In the genomic region with DNA sequence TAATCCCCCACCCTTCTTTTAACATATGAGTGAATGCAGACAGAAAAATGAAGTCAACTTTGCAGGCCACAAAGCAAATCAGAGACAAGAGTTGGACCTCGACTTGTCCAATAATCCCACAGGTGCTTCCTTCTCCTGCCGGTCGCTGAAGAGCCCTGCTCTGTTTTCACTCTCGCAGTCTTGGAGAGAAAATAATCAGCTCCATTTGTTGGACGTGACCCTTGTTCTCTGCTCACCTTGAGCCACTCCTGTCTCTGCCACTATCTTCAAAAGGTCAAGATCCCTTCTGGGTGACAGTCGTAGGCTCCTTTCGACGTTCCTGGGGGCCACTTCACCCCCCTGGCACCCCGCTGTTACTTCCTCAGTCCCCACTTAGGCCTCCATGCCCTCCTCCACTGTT, we compare ENCODE assay signal across 19 cellular contexts. TPM values are rescaled to one million over a fixed set of nuclear protein-coding genes. Genes with fewer than 3 reads are reported as not detected.
DNase-seq lines count a peak whose midpoint lies in the region; ATAC-seq, FAIRE-seq and TF ChIP-seq lines count a peak whose summit lies in the region.
"Had no signal": no experiment of that assay in that cellular context is flagged by ENCODE, and none has a peak within 500 bp of the region (broad histone marks: within the 10 kb centered on the region; RNA-seq: fewer than 3 reads in every experiment).

No MANE protein-coding gene starts in this region.

- POLR2A ChIA-PET in IMR-90 (lab: Charles Lee; ENCODE audit: unreplicated experiment), result no interaction called here

- TF ChIP-seq POLR2A in IMR-90 (IDR thresholded peaks at IDR 0.05; ENCODE audit: low read depth, low read length) (no peak), GM12892 (IDR thresholded peaks at IDR 0.05; ENCODE audit: low read depth, low read length) (no peak)

- dilution Hi-C loops in IMR-90 (cut with HindIII; ENCODE audit: low sequenced_read_pairs, unreplicated experiment), result no loop called here

- H2BK15ac ChIP-seq in IMR-90 (ENCODE audit: low read depth, low read length), result no peak overlapping the region

- 0 out of 2 replicates have a peak, but pooled peaks cover 1% of the 10 kb centered on the region for H3K36me3 ChIP-seq in IMR-90 (ENCODE audit: control insufficient read depth, insufficient read depth, low read length)
- H3K36me3 ChIP-seq in osteoblast (ENCODE audit: insufficient read depth, low read length), result peaks cover 14% of the 10 kb centered on the region
- H3K36me3 ChIP-seq: upper lobe of left lung had no signal

- peak; percentile 56 for DNase-seq in activated CD4-positive, alpha-beta T cell treated with anti-CD3 and anti-CD28 coated beads, Interleukin-2, amount 10 ng/mL, durations not matched to agents 24 days and 14 days
- no peak for DNase-seq in activated CD4-positive, alpha-beta T cell treated with anti-CD3 and anti-CD28 coated beads, Interleukin-2, amount 50 U/mL, for 48 hours
- DNase-seq in IMR-90 (no peak), coronary artery (ENCODE audit: low spot score) (peak; percentile 61), osteoblast (ENCODE audit: insufficient read length, low spot score, missing footprints) (peak; percentile 52), GM12892 (ENCODE audit: insufficient read length) (no peak), NCI-H748 treated with DMSO at 0.1 percent for 48 hours (lab: John Stamatoyannopoulos, UW) (no peak)
- DNase-seq in stimulated activated naive CD4-positive, alpha-beta T cell (lab: John Stamatoyannopoulos, UW), result no peak
- DNase-seq: activated naive CD8-positive, alpha-beta T cell treated with anti-CD3 and anti-CD28 coated beads, Interleukin-2, amount 10 ng/mL, durations not matched to agents 7 days and 5 days; CD8-positive, alpha-beta memory T cell; effector memory CD4-positive, alpha-beta T cell; hypothalamus; Karpas-422; NCI-H1105 treated with DMSO at 0.1 percent for 48 hours; NCI-H2171 treated with DMSO at 0.1 percent for 48 hours; upper lobe of left lung had no signal

- no peak for FAIRE-seq in GM12892 (lab: Jason Lieb, UNC)
- FAIRE-seq: A204.1, GM12878 had no signal

- no peaks in the 10 kb centered on the region for H3K27me3 Mint-ChIP-seq in activated CD4-positive, alpha-beta T cell treated with anti-CD3 and anti-CD28 coated beads, Interleukin-2, amount 10 ng/mL, durations not matched to agents 24 days and 14 days
- H3K27me3 Mint-ChIP-seq: activated naive CD8-positive, alpha-beta T cell treated with anti-CD3 and anti-CD28 coated beads, Interleukin-2, amount 10 ng/mL, durations not matched to agents 7 days and 5 days had no signal

- in situ Hi-C loops in IMR-90 (cut with MboI; ENCODE audit: low sequenced_read_pairs), result loop anchor here (10.0 kb wide), 1 partner anchor 987 kb away; no protein-coding TSS in a partner anchor

- H3K36me3 Mint-ChIP-seq in activated CD4-positive, alpha-beta T cell treated with anti-CD3 and anti-CD28 coated beads, Interleukin-2, amount 10 ng/mL, durations not matched to agents 24 days and 14 days (ENCODE audit: low read depth), result peaks cover 33% of the 10 kb centered on the region

- TF ChIP-seq CTCF in IMR-90 (conservative IDR thresholded peaks at IDR 0.05; ENCODE audit: low read depth, low read length) (no peak), coronary artery (IDR thresholded peaks at IDR 0.05) (no peak), osteoblast (IDR thresholded peaks at IDR 0.05; ENCODE audit: extremely low read depth, low read depth, low read length) (no peak)

- H2BK120ac ChIP-seq in IMR-90 (ENCODE audit: low read depth, low read length), result peak overlapping the region; percentile 13; the same call in 1 of the 2 replicates

- no peak for ATAC-seq in IMR-90 (ENCODE audit: low read depth)
- ATAC-seq: GM12878 had no signal

- CTCF ChIA-PET in IMR-90 (lab: Yijun Ruan, JAX), result no interaction called here

- H4K20me1 ChIP-seq in IMR-90 (ENCODE audit: insufficient read depth, low read length) (peaks cover 12% of the 10 kb centered on the region), osteoblast (ENCODE audit: insufficient read depth, low read length) (peaks cover 17% of the 10 kb centered on the region)

- H3K4me3 ChIP-seq in IMR-90 (ENCODE audit: insufficient read depth, low read depth, low read length), result no peak overlapping the region
- no peak overlapping the region for H3K4me3 ChIP-seq in coronary artery
- H3K4me3 ChIP-seq in osteoblast (ENCODE audit: insufficient read depth, low read length), result no peak overlapping the region
- H3K4me3 ChIP-seq: GM12878, upper lobe of left lung had no signal

- no peak overlapping the region for H3K23ac ChIP-seq in IMR-90 (ENCODE audit: low read depth, low read length)

- H2BK5ac ChIP-seq in IMR-90 (ENCODE audit: low read depth, low read length, poor library complexity, severe bottlenecking), result no peak overlapping the region

- H3K4ac ChIP-seq in IMR-90 (ENCODE audit: low read depth, low read length), result peak overlapping the region; percentile 29; the same call in 1 of the 2 replicates

- peaks cover 40% of the 10 kb centered on the region for H3K4me1 Mint-ChIP-seq in activated CD4-positive, alpha-beta T cell treated with anti-CD3 and anti-CD28 coated beads, Interleukin-2, amount 10 ng/mL, durations not matched to agents 24 days and 14 days

- no peak overlapping the region for H2AK9ac ChIP-seq in IMR-90 (replicated peaks; ENCODE audit: low read depth, low read length, poor library complexity)

- peaks cover 25% of the 10 kb centered on the region for H3K79me2 ChIP-seq in osteoblast (ENCODE audit: insufficient read depth, low read length)

- H3K27me3 ChIP-seq in IMR-90 (ENCODE audit: control insufficient read depth, insufficient read depth, low read length) (no peaks in the 10 kb centered on the region), osteoblast (ENCODE audit: insufficient read depth, low read length) (no peaks in the 10 kb centered on the region)
- H3K27me3 ChIP-seq: upper lobe of left lung had no signal

- H3K56ac ChIP-seq in IMR-90 (ENCODE audit: extremely low read depth, insufficient read depth, low read length), result no peak overlapping the region

- no peak overlapping the region for H4K8ac ChIP-seq in IMR-90 (ENCODE audit: low read depth in 2 of 2, low read length in 2 of 2)

- H4K91ac ChIP-seq in IMR-90 (ENCODE audit: insufficient read depth, low read depth, low read length), result peak overlapping the region; percentile 9; the same call in 1 of the 2 replicates

- no peak overlapping the region for H3K18ac ChIP-seq in IMR-90 (ENCODE audit: low read depth, low read length)

- peaks cover 22% of the 10 kb centered on the region for H3K9me3 Mint-ChIP-seq in activated CD4-positive, alpha-beta T cell treated with anti-CD3 and anti-CD28 coated beads, Interleukin-2, amount 10 ng/mL, durations not matched to agents 24 days and 14 days

- 91% methylated on average over 8 of the region's 9 CpGs; no CpG with 5 or more reads in 1 of the 2 experiments for WGBS in IMR-90 (ENCODE audit: extremely low coverage in 2 of 2, insufficient read length in 1 of 2), 2 experiments

- BruUV-seq in IMR-90 (replicated peaks; lab: Mats Ljungman, UMichigan), result no TSS peak

- H2AFZ ChIP-seq in IMR-90 (replicated peaks; ENCODE audit: low read length, poor library complexity) (no peak overlapping the region), osteoblast (ENCODE audit: low read length) (no peak overlapping the region)
- H2AFZ ChIP-seq: parathyroid adenoma had no signal

- no peak overlapping the region; the same call in 1 of the 2 replicates for H3K14ac ChIP-seq in IMR-90 (replicated peaks; ENCODE audit: low read depth, low read length)

- H3K79me1 ChIP-seq in IMR-90 (ENCODE audit: low read depth in 1 of 2, low read length in 2 of 2), result peaks cover 3 to 10% of the 10 kb centered on the region in 2 experiments; a peak in 3 of 4 replicates

- peak overlapping the region; percentile 64; the same call in 1 of the 2 replicates for H2AK5ac ChIP-seq in IMR-90 (ENCODE audit: low read depth, low read length)

- peak overlapping the region; percentile 50; the same call in 1 of the 2 replicates for H2BK20ac ChIP-seq in IMR-90 (ENCODE audit: low read depth, low read length)

- H3K4me3 Mint-ChIP-seq in activated CD4-positive, alpha-beta T cell treated with anti-CD3 and anti-CD28 coated beads, Interleukin-2, amount 10 ng/mL, durations not matched to agents 24 days and 14 days, result no peak overlapping the region
- H3K4me3 Mint-ChIP-seq: activated naive CD8-positive, alpha-beta T cell treated with anti-CD3 and anti-CD28 coated beads, Interleukin-2, amount 10 ng/mL, durations not matched to agents 7 days and 5 days had no signal

- H3K27ac ChIP-seq in IMR-90 (ENCODE audit: insufficient read depth, low read length), result no peak overlapping the region
- no peak overlapping the region for H3K27ac ChIP-seq in coronary artery
- no peak overlapping the region for H3K27ac ChIP-seq in osteoblast (ENCODE audit: low read depth, low read length)
- H3K27ac ChIP-seq: parathyroid adenoma had no signal

- peaks cover 6% of the 10 kb centered on the region for H3K9me1 ChIP-seq in IMR-90 (ENCODE audit: insufficient read depth, low read length)

- no peak for TF ChIP-seq RAD21 in IMR-90 (IDR thresholded peaks at IDR 0.05; ENCODE audit: low read length)

- H3K4me2 ChIP-seq in IMR-90 (ENCODE audit: low read depth, low read length), result no peak overlapping the region
- H3K4me2 ChIP-seq in osteoblast (ENCODE audit: insufficient read depth, low read length), result no peak overlapping the region

- H3K4me1 ChIP-seq in IMR-90 (ENCODE audit: control insufficient read depth, insufficient read depth, low read length) (peaks cover 7% of the 10 kb centered on the region), osteoblast (ENCODE audit: insufficient read depth, low read length) (peaks cover 12% of the 10 kb centered on the region)
- H3K4me1 ChIP-seq: parathyroid adenoma, upper lobe of left lung had no signal

- H3K9me3 ChIP-seq in IMR-90 (ENCODE audit: control insufficient read depth, insufficient read depth, low read length), result peaks cover 3% of the 10 kb centered on the region
- H3K9me3 ChIP-seq in osteoblast (ENCODE audit: low read depth, low read length), result no peaks in the 10 kb centered on the region

- no peak overlapping the region for H3K9ac ChIP-seq in IMR-90 (ENCODE audit: low read depth, low read length)
- H3K9ac ChIP-seq: parathyroid adenoma had no signal

- H3K27ac Mint-ChIP-seq in activated CD4-positive, alpha-beta T cell treated with anti-CD3 and anti-CD28 coated beads, Interleukin-2, amount 10 ng/mL, durations not matched to agents 24 days and 14 days, result peak overlapping the region; percentile 49
- H3K27ac Mint-ChIP-seq: activated naive CD8-positive, alpha-beta T cell treated with anti-CD3 and anti-CD28 coated beads, Interleukin-2, amount 10 ng/mL, durations not matched to agents 7 days and 5 days had no signal

- no peak overlapping the region for H4K5ac ChIP-seq in IMR-90 (ENCODE audit: low read depth, low read length)

- intact Hi-C loops in activated CD4-positive, alpha-beta T cell treated with anti-CD3 and anti-CD28 coated beads, Interleukin-2, amount 10 ng/mL, durations not matched to agents 24 days and 14 days (cut with micrococcal nuclease), result no loop called here
- intact Hi-C loops in IMR-90 (cut with micrococcal nuclease), result loop anchor here (5.0 to 10.0 kb wide), 2 partner anchors 99 to 247 kb away; no protein-coding TSS in a partner anchor

RNA-seq across cellular contexts. Expression of a gene that starts 2.8 kb away (rescaled TPM):
- 116 and 127 TPM in 2 replicates for total RNA-seq in activated CD4-positive, alpha-beta T cell treated with anti-CD3 and anti-CD28 coated beads, Interleukin-2, amount 10 ng/mL, durations not matched to agents 24 days and 14 days
- total RNA-seq in IMR-90 (2012; rRNA removed) (69.0 and 98.6 TPM in 2 replicates), osteoblast (50.1 and 52.1 TPM in 2 replicates)
- polyA plus RNA-seq in IMR-90 (2012; rRNA removed), result 123 and 175 TPM in 2 replicates
- polyA plus RNA-seq in IMR-90 (2012; cell fraction: cytosol; rRNA removed), result 70.4 and 114 TPM in 2 replicates
- polyA plus RNA-seq in IMR-90 (2012; cell fraction: nucleus; rRNA removed; ENCODE audit: low replicate concordance), result 720 and 827 TPM in 2 replicates
- 43.8 TPM for polyA plus RNA-seq in GM12892 (2012; ENCODE audit: missing spikeins)

Comparison
In these comparisons a context has a peak if more than half of its experiments do, and no peak if none do; other contexts are left out.
1. DNase-seq: peak in activated CD4-positive, alpha-beta T cell treated with anti-CD3 and anti-CD28 coated beads, Interleukin-2, amount 10 ng/mL, durations not matched to agents 24 days and 14 days (single experiment), coronary artery (single experiment) and osteoblast (single experiment); none in activated CD4-positive, alpha-beta T cell treated with anti-CD3 and anti-CD28 coated beads, Interleukin-2, amount 50 U/mL, for 48 hours (0 of 2), IMR-90 (single experiment), stimulated activated naive CD4-positive, alpha-beta T cell (0 of 6), GM12892 (single experiment) and NCI-H748 treated with DMSO at 0.1 percent for 48 hours (single experiment).